In genomic region chr9:93126825-93127368, GRCh38 we compare ENCODE assay signal across 9 cellular contexts. TPM values are rescaled to one million over a fixed set of nuclear protein-coding genes. Genes with fewer than 3 reads are reported as not detected.
DNase-seq lines count a peak whose midpoint lies in the region; ATAC-seq and TF ChIP-seq lines count a peak whose summit lies in the region.
"Had no signal": no experiment of that assay in that cellular context is flagged by ENCODE, and none has a peak within 500 bp of the region (broad histone marks: within the 10 kb centered on the region; RNA-seq: fewer than 3 reads in every experiment).

No MANE protein-coding gene starts in this region.

- TF ChIP-seq CTCF in A673 (conservative IDR thresholded peaks at IDR 0.05; ENCODE audit: low read depth, low read length) = no peak

- H3K4me1 ChIP-seq in A673 (ENCODE audit: insufficient read depth, low read length, poor library complexity, severe bottlenecking) (no peaks in the 10 kb centered on the region), duodenal mucosa (ENCODE audit: control insufficient read depth in 1 of 2, insufficient read depth in 2 of 2, low read length in 2 of 2) (peaks cover 41 to 45% of the 10 kb centered on the region in 2 donors), muscle layer of colon (ENCODE audit: insufficient read depth, low read length) (peaks cover 61% of the 10 kb centered on the region)

- H3K36me3 ChIP-seq in A673 (ENCODE audit: insufficient read depth, low read length, poor library complexity, severe bottlenecking) (no peaks in the 10 kb centered on the region), duodenal mucosa (ENCODE audit: control insufficient read depth in 1 of 2, insufficient read depth in 2 of 2, low read length in 2 of 2) (peaks cover 11 to 24% of the 10 kb centered on the region in 2 donors), muscle layer of colon (ENCODE audit: insufficient read depth, low read length) (peaks cover 40% of the 10 kb centered on the region)

- POLR2A ChIA-PET in A673 (lab: Charles Lee; ENCODE audit: low non-redundant PET) = interaction anchor here (0.6 kb wide), 1 partner anchor 31 kb away, joined by 6 read pairs; no protein-coding TSS in a partner anchor

- no peaks in the 10 kb centered on the region for H3K9me3 ChIP-seq in A673 (ENCODE audit: low read depth, low read length, poor library complexity, severe bottlenecking)
- H3K9me3 ChIP-seq in duodenal mucosa (ENCODE audit: control insufficient read depth in 1 of 2, low read length in 2 of 2) = no peaks in the 10 kb centered on the region
- no peaks in the 10 kb centered on the region for H3K9me3 ChIP-seq in muscle layer of colon (ENCODE audit: low read length)

- DNase-seq in A673 (ENCODE audit: low spot score) (no peak), NCI-H69 (lab: John Stamatoyannopoulos, UW) (peak; percentile 38), NCI-H1105 (lab: John Stamatoyannopoulos, UW) (no peak), NCI-H1694 (lab: John Stamatoyannopoulos, UW) (no peak)

- H3K27me3 ChIP-seq in A673 (replicated peaks; ENCODE audit: insufficient read depth, low read depth, low read length, poor library complexity) = no peaks in the 10 kb centered on the region
- no peaks in the 10 kb centered on the region for H3K27me3 ChIP-seq in duodenal mucosa (ENCODE audit: control insufficient read depth in 1 of 2, insufficient read depth in 2 of 2, low read length in 2 of 2)
- no peaks in the 10 kb centered on the region for H3K27me3 ChIP-seq in muscle layer of colon (ENCODE audit: control insufficient read depth in 1 of 2, insufficient read depth in 2 of 2, low read length in 2 of 2)

- intact Hi-C loops in A673 (cut with micrococcal nuclease; ENCODE audit: unreplicated experiment) = no loop called here

- no TSS peak for BruUV-seq in A673 (replicated peaks; lab: Mats Ljungman, UMichigan)

- CTCF ChIA-PET in A673 (lab: Charles Lee) = no interaction called here

- H3K9ac ChIP-seq in duodenal mucosa (ENCODE audit: low read depth in 1 of 2, low read length in 2 of 2) (no peak overlapping the region), muscle layer of colon (ENCODE audit: low read length) (peak overlapping the region; percentile 36)

- H3K27ac ChIP-seq in A673 (ENCODE audit: low read depth, low read length, poor library complexity, severe bottlenecking) = peak overlapping the region; percentile 23
- H3K27ac ChIP-seq in duodenal mucosa (ENCODE audit: low read depth, low read length) = peak overlapping the region; percentile 75
- peak overlapping the region; percentile 100 for H3K27ac ChIP-seq in muscle layer of colon (ENCODE audit: low read depth, low read length)

- H3K4me3 ChIP-seq in A673 (ENCODE audit: low read depth, low read length, poor library complexity, severe bottlenecking) (no peak overlapping the region), duodenal mucosa (ENCODE audit: low read depth in 1 of 2, low read length in 2 of 2) (no peak overlapping the region), muscle layer of colon (ENCODE audit: low read depth in 1 of 2, low read length in 2 of 2) (peak overlapping the region in 1 of 2 donors; percentile 31)

- ATAC-seq in HG03469 (IDR thresholded peaks at IDR 0.05; ENCODE audit: unreplicated experiment) = no peak
- no peak for ATAC-seq in HG02623 (IDR thresholded peaks at IDR 0.05; ENCODE audit: unreplicated experiment)

RNA-seq across cellular contexts. Expression of gene NINJ1, which starts 7.2 kb away (rescaled TPM):
- 9.2 and 13.7 TPM in 2 replicates for total RNA-seq in A673 (2021)

RNA-seq across cellular contexts. Expression of gene CARD19, which starts 30.9 kb away (rescaled TPM):
- 12.2 and 16.2 TPM in 2 replicates for total RNA-seq in A673 (2021)

RNA-seq across cellular contexts. Expression of gene WNK2, which starts 57.0 kb away (rescaled TPM):
- 9.6 and 11.8 TPM in 2 replicates for total RNA-seq in A673 (2021)
- total RNA-seq: fibroblast of lung had no signal

Comparison
In these comparisons a context has a peak if more than half of its experiments do, and no peak if none do; other contexts are left out.
1. H3K27ac ChIP-seq: peak in every context shown above with its lines; median percentile 100 in muscle layer of colon; 75 in duodenal mucosa; 23 in A673.